1 cellular context compared by ENCODE assay signal in genomic region chr10:44196336-44196735, GRCh38.
TF ChIP-seq lines count a peak whose summit lies in the region.

No MANE protein-coding gene starts in this region.

TF ChIP-seq in IMR-90, 13 proteins besides CTCF, POLR2A, EP300 and RAD21:
- no peak for TF ChIP-seq SMC3 (IDR thresholded peaks at IDR 0.05; ENCODE audit: low read depth, low read length)
- TF ChIP-seq, protein P1, sequence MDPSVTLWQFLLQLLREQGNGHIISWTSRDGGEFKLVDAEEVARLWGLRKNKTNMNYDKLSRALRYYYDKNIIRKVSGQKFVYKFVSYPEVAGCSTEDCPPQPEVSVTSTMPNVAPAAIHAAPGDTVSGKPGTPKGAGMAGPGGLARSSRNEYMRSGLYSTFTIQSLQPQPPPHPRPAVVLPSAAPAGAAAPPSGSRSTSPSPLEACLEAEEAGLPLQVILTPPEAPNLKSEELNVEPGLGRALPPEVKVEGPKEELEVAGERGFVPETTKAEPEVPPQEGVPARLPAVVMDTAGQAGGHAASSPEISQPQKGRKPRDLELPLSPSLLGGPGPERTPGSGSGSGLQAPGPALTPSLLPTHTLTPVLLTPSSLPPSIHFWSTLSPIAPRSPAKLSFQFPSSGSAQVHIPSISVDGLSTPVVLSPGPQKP (IDR thresholded peaks at IDR 0.05; ENCODE audit: borderline replicate concordance, low read depth, low read length): no peak
- TF ChIP-seq, protein P2, sequence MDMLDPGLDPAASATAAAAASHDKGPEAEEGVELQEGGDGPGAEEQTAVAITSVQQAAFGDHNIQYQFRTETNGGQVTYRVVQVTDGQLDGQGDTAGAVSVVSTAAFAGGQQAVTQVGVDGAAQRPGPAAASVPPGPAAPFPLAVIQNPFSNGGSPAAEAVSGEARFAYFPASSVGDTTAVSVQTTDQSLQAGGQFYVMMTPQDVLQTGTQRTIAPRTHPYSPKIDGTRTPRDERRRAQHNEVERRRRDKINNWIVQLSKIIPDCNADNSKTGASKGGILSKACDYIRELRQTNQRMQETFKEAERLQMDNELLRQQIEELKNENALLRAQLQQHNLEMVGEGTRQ (IDR thresholded peaks at IDR 0.05; ENCODE audit: low read depth, low read length): no peak
- TF ChIP-seq MXI1 (IDR thresholded peaks at IDR 0.05; ENCODE audit: borderline replicate concordance, low read depth, low read length): no peak
- TF ChIP-seq MAFK (IDR thresholded peaks at IDR 0.05; ENCODE audit: low read depth, low read length): no peak
- TF ChIP-seq NFE2L2 (IDR thresholded peaks at IDR 0.05; ENCODE audit: low read depth, low read length): no peak
- no peak for TF ChIP-seq RFX5 (IDR thresholded peaks at IDR 0.05; ENCODE audit: low read depth, low read length)
- no peak for TF ChIP-seq FOS (IDR thresholded peaks at IDR 0.05; ENCODE audit: low read depth, low read length)
- TF ChIP-seq RCOR1 (IDR thresholded peaks at IDR 0.05; ENCODE audit: insufficient replicate concordance, low read length): no peak
- TF ChIP-seq BHLHE40 (IDR thresholded peaks at IDR 0.05; ENCODE audit: low read depth, low read length): no peak
- no peak for TF ChIP-seq CEBPB (IDR thresholded peaks at IDR 0.05; ENCODE audit: low read depth, low read length)
- no peak for TF ChIP-seq MAZ (IDR thresholded peaks at IDR 0.05; ENCODE audit: borderline replicate concordance, low read depth, low read length)
- TF ChIP-seq CHD1 (IDR thresholded peaks at IDR 0.05; ENCODE audit: low read depth, low read length): no peak
